21 cellular contexts compared by ENCODE assay signal in genomic region chr20:1848378-1848777, GRCh38. TPM values are rescaled to one million over a fixed set of nuclear protein-coding genes. Genes with fewer than 3 reads are reported as not detected.
DNase-seq lines count a peak whose midpoint lies in the region; ATAC-seq and TF ChIP-seq lines count a peak whose summit lies in the region.
"Had no signal": no experiment of that assay in that cellular context is flagged by ENCODE, and none has a peak within 500 bp of the region (broad histone marks: within the 10 kb centered on the region; RNA-seq: fewer than 3 reads in every experiment).

No MANE protein-coding gene starts in this region.

- in situ Hi-C loops in transverse colon (cut with MboI; ENCODE audit: low pct_ligation_motif_present in 1 of 4, low pct_unique_long_range_greater_than_20kb in 1 of 4, low sequenced_read_pairs in 3 of 4) = no loop called here

- no peak overlapping the region for H3K4me3 ChIP-seq in BLaER1 treated with 17β-estradiol and CSF1 and Interleukin-3, amounts not matched to agents 10 nM and 100 nM
- no peak overlapping the region for H3K4me3 ChIP-seq in mucosa of descending colon
- H3K4me3 ChIP-seq in transverse colon = no peak overlapping the region
- H3K4me3 ChIP-seq: A549, BLaER1, GM23338 had no signal

- no peak overlapping the region for H3K4me3 Mint-ChIP-seq in dendritic cell treated with granulocyte-macrophage colony-stimulating factor and Interleukin-4, amounts not matched to agents 40 ng/mL and 50 ng/mL, for 4 days
- H3K4me3 Mint-ChIP-seq: CD4-positive, alpha-beta memory T cell; GM23338 had no signal

- no peak for TF ChIP-seq EP300 in transverse colon (IDR thresholded peaks at IDR 0.05; ENCODE audit: low read depth)

- no peaks in the 10 kb centered on the region for H4K20me1 ChIP-seq in BLaER1 treated with 17β-estradiol and CSF1 and Interleukin-3, amounts not matched to agents 10 nM and 100 nM

- TF ChIP-seq POLR2A in transverse colon (IDR thresholded peaks at IDR 0.05) = no peak

- ATAC-seq in mucosa of descending colon = peak; percentile 49
- ATAC-seq in GM18867 (IDR thresholded peaks at IDR 0.05; ENCODE audit: unreplicated experiment) = no peak
- ATAC-seq in HG03469 (IDR thresholded peaks at IDR 0.05; ENCODE audit: unreplicated experiment) = no peak
- ATAC-seq: A549, GM23338, HCT116, Right ventricle myocardium inferior had no signal

- no peak for TF ChIP-seq CTCF in mucosa of descending colon (IDR thresholded peaks at IDR 0.05)
- no peak for TF ChIP-seq CTCF in transverse colon (IDR thresholded peaks at IDR 0.05)

- H3K27ac Mint-ChIP-seq in dendritic cell treated with granulocyte-macrophage colony-stimulating factor and Interleukin-4, amounts not matched to agents 40 ng/mL and 50 ng/mL, for 4 days = peak overlapping the region; percentile 43
- H3K27ac Mint-ChIP-seq: CD4-positive, alpha-beta memory T cell; GM23338 had no signal

- peaks cover 0 to 13% (median 6%) of the 10 kb centered on the region in 11 experiments; a peak in 7 of 22 replicates for H3K9me3 ChIP-seq in BLaER1 treated with 17β-estradiol and CSF1 and Interleukin-3, amounts not matched to agents 10 nM and 100 nM (replicated peaks in 1 of 11)
- H3K9me3 ChIP-seq in mucosa of descending colon = no peaks in the 10 kb centered on the region
- H3K9me3 ChIP-seq in transverse colon = no peaks in the 10 kb centered on the region
- H3K9me3 ChIP-seq: A549 had no signal

- H3K4me1 ChIP-seq in BLaER1 treated with 17β-estradiol and CSF1 and Interleukin-3, amounts not matched to agents 10 nM and 100 nM = peaks cover 47 to 99% (median 88%) of the 10 kb centered on the region in 10 experiments
- H3K4me1 ChIP-seq in mucosa of descending colon (ENCODE audit: low read depth) (no peaks in the 10 kb centered on the region), transverse colon (peaks cover 0 to 11% (median 6%) of the 10 kb centered on the region in 4 donors)
- H3K4me1 ChIP-seq: A549 had no signal

- peaks cover 5% of the 10 kb centered on the region for H3K36me3 Mint-ChIP-seq in dendritic cell treated with granulocyte-macrophage colony-stimulating factor and Interleukin-4, amounts not matched to agents 40 ng/mL and 50 ng/mL, for 4 days (ENCODE audit: low read depth)
- H3K36me3 Mint-ChIP-seq: CD4-positive, alpha-beta memory T cell had no signal

- H3K9ac ChIP-seq in BLaER1 treated with 17β-estradiol and CSF1 and Interleukin-3, amounts not matched to agents 10 nM and 100 nM = no peak overlapping the region
- H3K9ac ChIP-seq: BLaER1 had no signal

- no peaks in the 10 kb centered on the region for H3K36me3 ChIP-seq in BLaER1 treated with 17β-estradiol and CSF1 and Interleukin-3, amounts not matched to agents 10 nM and 100 nM
- H3K36me3 ChIP-seq in mucosa of descending colon (ENCODE audit: low read depth) (no peaks in the 10 kb centered on the region), transverse colon (no peaks in the 10 kb centered on the region)
- H3K36me3 ChIP-seq: BLaER1 had no signal

- DNase-seq in mucosa of descending colon = peak in 1 of 3 donors; percentile 48
- peak; percentile 20 for DNase-seq in transverse colon
- no peak for DNase-seq in HCEC 1CT
- DNase-seq: CD4-positive, alpha-beta memory T cell; DMS153; Karpas-422; MV-4-11; NCI-H1694; NCI-H2081; NCI-H2171; NCI-H446; NCI-H526 had no signal

- H3K27ac ChIP-seq in BLaER1 treated with 17β-estradiol and CSF1 and Interleukin-3, amounts not matched to agents 10 nM and 100 nM = peak overlapping the region in 7 of 11 experiments; percentile 11 to 73 (median 31); a peak in 9 of 22 replicates
- no peak overlapping the region for H3K27ac ChIP-seq in transverse colon
- H3K27ac ChIP-seq: A549, BLaER1 had no signal

- peaks cover 90% of the 10 kb centered on the region for H3K4me1 Mint-ChIP-seq in dendritic cell treated with granulocyte-macrophage colony-stimulating factor and Interleukin-4, amounts not matched to agents 40 ng/mL and 50 ng/mL, for 4 days (ENCODE audit: low read depth)

- H3K4me2 ChIP-seq in BLaER1 treated with 17β-estradiol and CSF1 and Interleukin-3, amounts not matched to agents 10 nM and 100 nM = peak overlapping the region in 10 of 11 experiments; percentile 14 to 93 (median 63); a peak in 19 of 22 replicates
- H3K4me2 ChIP-seq: A549, BLaER1, GM23338 had no signal

- H3K9me3 Mint-ChIP-seq in dendritic cell treated with granulocyte-macrophage colony-stimulating factor and Interleukin-4, amounts not matched to agents 40 ng/mL and 50 ng/mL, for 4 days = peaks cover 18% of the 10 kb centered on the region
- H3K9me3 Mint-ChIP-seq: GM23338 had no signal

- peaks cover 4% of the 10 kb centered on the region for H3K27me3 Mint-ChIP-seq in dendritic cell treated with granulocyte-macrophage colony-stimulating factor and Interleukin-4, amounts not matched to agents 40 ng/mL and 50 ng/mL, for 4 days

- peaks cover 0 to 27% (median 10%) of the 10 kb centered on the region in 11 experiments; a peak in 9 of 22 replicates for H3K27me3 ChIP-seq in BLaER1 treated with 17β-estradiol and CSF1 and Interleukin-3, amounts not matched to agents 10 nM and 100 nM
- no peaks in the 10 kb centered on the region for H3K27me3 ChIP-seq in transverse colon

- intact Hi-C loops in dendritic cell treated with granulocyte-macrophage colony-stimulating factor and Interleukin-4, amounts not matched to agents 40 ng/mL and 50 ng/mL, for 4 days (cut with micrococcal nuclease) = no loop called here
- intact Hi-C loops in mucosa of descending colon (cut with DNase I, micrococcal nuclease) (no loop called here), transverse colon (cut with DNase I; ENCODE audit: low total_unique reads) (loop anchor here (10.0 kb wide), 1 partner anchor 46 kb away; the partner anchor contains the start of gene SIRPA)

RNA-seq across cellular contexts. Expression of gene SIRPA, which starts 46.8 kb away (rescaled TPM):
- total RNA-seq in mucosa of descending colon (10 to 100 TPM in 2 of 3 donors, 1 to 10 TPM in 1; 7.6 to 24.4 (median 14.1) TPM), transverse colon (10 to 100 TPM in 3 of 4 donors, 1 to 10 TPM in 1; 9.0 to 46.6 (median 18.6) TPM)

Comparison
In these comparisons a context has a peak if more than half of its experiments do, and no peak if none do; other contexts are left out.
1. H3K27ac ChIP-seq: peak in BLaER1 treated with 17β-estradiol and CSF1 and Interleukin-3, amounts not matched to agents 10 nM and 100 nM (7 of 11); none in transverse colon (0 of 4).